In the genomic region with DNA sequence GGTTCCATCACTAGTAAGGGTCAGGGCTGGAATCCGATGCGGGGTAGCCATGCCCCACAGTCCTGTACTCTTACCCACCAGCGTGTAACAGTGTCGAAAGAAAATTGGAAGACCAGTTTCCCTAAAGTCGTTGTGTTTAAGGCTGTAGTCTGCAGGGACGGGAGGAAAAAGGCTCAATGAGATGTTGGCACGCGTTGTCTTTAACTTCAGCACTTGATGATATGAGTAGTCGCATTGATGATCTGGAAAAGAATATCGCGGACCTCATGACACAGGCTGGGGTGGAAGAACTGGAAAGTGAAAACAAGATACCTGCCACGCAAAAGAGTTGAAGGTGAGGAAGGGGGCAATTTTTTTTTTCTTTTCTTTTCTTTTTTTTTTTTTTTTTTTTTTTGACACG, we compare ENCODE assay signal across 9 cellular contexts. TPM values are rescaled to one million over a fixed set of nuclear protein-coding genes. Genes with fewer than 3 reads are reported as not detected.
DNase-seq lines count a peak whose midpoint lies in the region; ATAC-seq and TF ChIP-seq lines count a peak whose summit lies in the region.
"Had no signal": no experiment of that assay in that cellular context is flagged by ENCODE, and none has a peak within 500 bp of the region (broad histone marks: within the 10 kb centered on the region; RNA-seq: fewer than 3 reads in every experiment).

No MANE protein-coding gene starts in this region.

- no peak overlapping the region for H3K27ac ChIP-seq in CD4-positive, CD25-positive, alpha-beta regulatory T cell (ENCODE audit: insufficient read depth, low read length, poor library complexity, severe bottlenecking)
- peak overlapping the region; percentile 94 for H3K27ac ChIP-seq in neutrophil

- H3K27me3 Mint-ChIP-seq in CD4-positive, CD25-positive, alpha-beta regulatory T cell = peaks cover 14% of the 10 kb centered on the region
- H3K27me3 Mint-ChIP-seq in endothelial cell (ENCODE audit: unreplicated experiment) = peaks cover 19% of the 10 kb centered on the region

- peaks cover 30% of the 10 kb centered on the region for H3K36me3 Mint-ChIP-seq in CD4-positive, CD25-positive, alpha-beta regulatory T cell
- H3K36me3 Mint-ChIP-seq in endothelial cell (ENCODE audit: low read depth, unreplicated experiment) = peaks cover 7% of the 10 kb centered on the region

- TF ChIP-seq CTCF in endothelial cell (IDR thresholded peaks at IDR 0.05; ENCODE audit: unreplicated experiment) = no peak
- no peak for TF ChIP-seq CTCF in neutrophil (IDR thresholded peaks at IDR 0.05)

- H3K9me3 Mint-ChIP-seq in CD4-positive, CD25-positive, alpha-beta regulatory T cell = peaks cover 0 to 1% (median 0%) of the 10 kb centered on the region in 7 donors
- no peaks in the 10 kb centered on the region for H3K9me3 Mint-ChIP-seq in endothelial cell (ENCODE audit: unreplicated experiment)

- peak overlapping the region; percentile 85 for H3K4me3 ChIP-seq in CD4-positive, CD25-positive, alpha-beta regulatory T cell (ENCODE audit: low read depth, low read length)
- H3K4me3 ChIP-seq in NT2/D1 (ENCODE audit: insufficient read length, low read depth) (peak overlapping the region; percentile 96), neutrophil (ENCODE audit: low read depth in 1 of 2, low read length in 1 of 2) (peak overlapping the region; percentile 85 to 90)

- no peaks in the 10 kb centered on the region for H3K9me3 ChIP-seq in CD4-positive, CD25-positive, alpha-beta regulatory T cell (ENCODE audit: control insufficient read depth in 2 of 2, low read length in 2 of 2)
- H3K9me3 ChIP-seq in NT2/D1 (ENCODE audit: insufficient read depth, low read length) = no peaks in the 10 kb centered on the region
- H3K9me3 ChIP-seq in neutrophil = no peaks in the 10 kb centered on the region

- H3K4me1 ChIP-seq in CD4-positive, CD25-positive, alpha-beta regulatory T cell (ENCODE audit: control insufficient read depth, insufficient read depth, low read length, poor library complexity, severe bottlenecking) = peaks cover 21% of the 10 kb centered on the region
- no peaks in the 10 kb centered on the region for H3K4me1 ChIP-seq in NT2/D1 (ENCODE audit: insufficient read depth, insufficient read length)
- peaks cover 44 to 46% of the 10 kb centered on the region in 2 experiments for H3K4me1 ChIP-seq in neutrophil (ENCODE audit: control insufficient read depth in 1 of 2, insufficient read depth in 1 of 2, low read depth in 1 of 2, low read length in 1 of 2)

- no peak for DNase-seq in CD4-positive, CD25-positive, alpha-beta regulatory T cell
- DNase-seq in NT2/D1 (ENCODE audit: low read depth, low spot score) = no peak
- DNase-seq in endothelial cell (ENCODE audit: low spot score) = no peak
- DNase-seq in SHP77 (lab: John Stamatoyannopoulos, UW) = no peak
- no peak for DNase-seq in NCI-H2107 (lab: John Stamatoyannopoulos, UW)
- no peak for DNase-seq in kidney tubule cell (ENCODE audit: low spot score)
- no peak for DNase-seq in D341Med (ENCODE audit: low spot score)
- DNase-seq: stimulated activated CD4-positive, alpha-beta T cell treated with anti-CD3 and anti-CD28 coated beads, Interleukin-4, amount 100 ng/mL, for 24 hours had no signal

- no peak for ATAC-seq in CD4-positive, CD25-positive, alpha-beta regulatory T cell (ENCODE audit: low read depth in 2 of 2)

- peaks cover 30% of the 10 kb centered on the region for H3K36me3 ChIP-seq in CD4-positive, CD25-positive, alpha-beta regulatory T cell (ENCODE audit: control insufficient read depth, insufficient read depth, low read length)
- H3K36me3 ChIP-seq in NT2/D1 (ENCODE audit: insufficient read depth, insufficient read length, low read length) (peaks cover 40% of the 10 kb centered on the region), neutrophil (peaks cover 46% of the 10 kb centered on the region)

- peak overlapping the region; percentile 97 to 99 (median 99) for H3K4me3 Mint-ChIP-seq in CD4-positive, CD25-positive, alpha-beta regulatory T cell
- peak overlapping the region; percentile 96 for H3K4me3 Mint-ChIP-seq in endothelial cell (ENCODE audit: unreplicated experiment)

- peak overlapping the region in 2 of 3 donors; percentile 92 to 94 for H3K27ac Mint-ChIP-seq in CD4-positive, CD25-positive, alpha-beta regulatory T cell
- H3K27ac Mint-ChIP-seq in endothelial cell (ENCODE audit: unreplicated experiment) = peak overlapping the region; percentile 90

- H3K9ac ChIP-seq in NT2/D1 (ENCODE audit: insufficient read length, low read depth) = peak overlapping the region; percentile 94

- H3K27me3 ChIP-seq in CD4-positive, CD25-positive, alpha-beta regulatory T cell (ENCODE audit: control insufficient read depth, insufficient read depth, low read length) = no peaks in the 10 kb centered on the region
- H3K27me3 ChIP-seq in NT2/D1 (ENCODE audit: insufficient read depth, insufficient read length) = no peaks in the 10 kb centered on the region
- no peaks in the 10 kb centered on the region for H3K27me3 ChIP-seq in neutrophil

- peaks cover 0 to 50% (median 35%) of the 10 kb centered on the region in 4 donors for H3K4me1 Mint-ChIP-seq in CD4-positive, CD25-positive, alpha-beta regulatory T cell
- H3K4me1 Mint-ChIP-seq in endothelial cell (ENCODE audit: unreplicated experiment) = peaks cover 19% of the 10 kb centered on the region

RNA-seq across cellular contexts. Expression of a gene that starts 1.3 kb away (rescaled TPM):
- total RNA-seq in CD4-positive, CD25-positive, alpha-beta regulatory T cell = 26.7 TPM
- polyA plus RNA-seq in CD4-positive, CD25-positive, alpha-beta regulatory T cell = 10 to 100 TPM; 25.1 to 53.0 (median 38.3) TPM
- total RNA-seq in endothelial cell (ENCODE audit: unreplicated experiment) = 215 TPM
